Comparison of ENCODE assay signal across 1 cellular context in genomic region chr10:2150315-2150714, GRCh38.
TF ChIP-seq lines count a peak whose summit lies in the region.

No MANE protein-coding gene starts in this region.

TF ChIP-seq in WTC11, 78 proteins besides CTCF, POLR2A, EP300 and RAD21 (continued from another document):
- TF ChIP-seq ZNF532 (CRISPR knock-in tag; IDR thresholded peaks at IDR 0.05; ENCODE audit: borderline replicate concordance) (no peak), ZBTB21 (CRISPR knock-in tag; IDR thresholded peaks at IDR 0.05; ENCODE audit: borderline replicate concordance) (no peak), AFF4 (CRISPR knock-in tag; IDR thresholded peaks at IDR 0.05; ENCODE audit: borderline replicate concordance) (no peak), ZNF317 (CRISPR knock-in tag; IDR thresholded peaks at IDR 0.05; ENCODE audit: borderline replicate concordance, low read depth) (no peak), ATF2 (CRISPR knock-in tag; IDR thresholded peaks at IDR 0.05; ENCODE audit: borderline replicate concordance, low read depth) (no peak), GABPB1 (CRISPR knock-in tag; IDR thresholded peaks at IDR 0.05) (no peak), TP53 (CRISPR knock-in tag; IDR thresholded peaks at IDR 0.05) (no peak), NFATC4 (CRISPR knock-in tag; IDR thresholded peaks at IDR 0.05) (no peak), OVOL2 (CRISPR knock-in tag; IDR thresholded peaks at IDR 0.05; ENCODE audit: borderline replicate concordance) (no peak), MLX (CRISPR knock-in tag; IDR thresholded peaks at IDR 0.05) (no peak), MXD4 (CRISPR knock-in tag; IDR thresholded peaks at IDR 0.05; ENCODE audit: borderline replicate concordance) (no peak), JUN (CRISPR knock-in tag; IDR thresholded peaks at IDR 0.05) (no peak)
- TF ChIP-seq, protein P1, sequence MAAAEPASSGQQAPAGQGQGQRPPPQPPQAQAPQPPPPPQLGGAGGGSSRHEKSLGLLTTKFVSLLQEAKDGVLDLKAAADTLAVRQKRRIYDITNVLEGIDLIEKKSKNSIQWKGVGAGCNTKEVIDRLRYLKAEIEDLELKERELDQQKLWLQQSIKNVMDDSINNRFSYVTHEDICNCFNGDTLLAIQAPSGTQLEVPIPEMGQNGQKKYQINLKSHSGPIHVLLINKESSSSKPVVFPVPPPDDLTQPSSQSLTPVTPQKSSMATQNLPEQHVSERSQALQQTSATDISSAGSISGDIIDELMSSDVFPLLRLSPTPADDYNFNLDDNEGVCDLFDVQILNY (CRISPR knock-in tag; IDR thresholded peaks at IDR 0.05), result no peak
- TF ChIP-seq, protein P2, sequence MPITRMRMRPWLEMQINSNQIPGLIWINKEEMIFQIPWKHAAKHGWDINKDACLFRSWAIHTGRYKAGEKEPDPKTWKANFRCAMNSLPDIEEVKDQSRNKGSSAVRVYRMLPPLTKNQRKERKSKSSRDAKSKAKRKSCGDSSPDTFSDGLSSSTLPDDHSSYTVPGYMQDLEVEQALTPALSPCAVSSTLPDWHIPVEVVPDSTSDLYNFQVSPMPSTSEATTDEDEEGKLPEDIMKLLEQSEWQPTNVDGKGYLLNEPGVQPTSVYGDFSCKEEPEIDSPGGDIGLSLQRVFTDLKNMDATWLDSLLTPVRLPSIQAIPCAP (CRISPR knock-in tag; IDR thresholded peaks at IDR 0.05), result no peak
